ENCODE assay signal across 24 cellular contexts in genomic region chr17:10716218-10716617, GRCh38. TPM values are rescaled to one million over a fixed set of nuclear protein-coding genes. Genes with fewer than 3 reads are reported as not detected.
DNase-seq lines count a peak whose midpoint lies in the region; ATAC-seq and TF ChIP-seq lines count a peak whose summit lies in the region.
"Had no signal": no experiment of that assay in that cellular context is flagged by ENCODE, and none has a peak within 500 bp of the region (broad histone marks: within the 10 kb centered on the region; RNA-seq: fewer than 3 reads in every experiment).

No MANE protein-coding gene starts in this region.

- no peak overlapping the region for H3K27ac ChIP-seq in HEK293 (ENCODE audit: extremely low read depth, low read depth, low read length)
- H3K27ac ChIP-seq in naive thymus-derived CD4-positive, alpha-beta T cell (ENCODE audit: low read depth, low read length), result no peak overlapping the region
- H3K27ac ChIP-seq: BLaER1 had no signal

- H3K27ac Mint-ChIP-seq in activated naive CD4-positive, alpha-beta T cell treated with anti-CD3 and anti-CD28 coated beads, Interleukin-2, amount 50 U/mL, for 24 hours, result peak overlapping the region; percentile 2
- peak overlapping the region in 8 of 9 donors; percentile 13 to 85 (median 42) for H3K27ac Mint-ChIP-seq in naive thymus-derived CD4-positive, alpha-beta T cell

- H3K27me3 ChIP-seq in naive thymus-derived CD4-positive, alpha-beta T cell (ENCODE audit: control insufficient read depth in 2 of 2, insufficient read depth in 2 of 2, low read length in 2 of 2), result no peaks in the 10 kb centered on the region
- H3K27me3 ChIP-seq: BLaER1 had no signal

- no peaks in the 10 kb centered on the region for H3K9me3 ChIP-seq in HEK293 (ENCODE audit: control insufficient read depth, insufficient read depth, low read depth, low read length)
- H3K9me3 ChIP-seq in naive thymus-derived CD4-positive, alpha-beta T cell (ENCODE audit: control insufficient read depth in 2 of 3, low read length in 3 of 3), result no peaks in the 10 kb centered on the region
- H3K9me3 ChIP-seq: BLaER1, Caco-2 had no signal

- no peak overlapping the region for H3K4me3 Mint-ChIP-seq in activated naive CD4-positive, alpha-beta T cell treated with anti-CD3 and anti-CD28 coated beads, Interleukin-2, amount 50 U/mL, for 24 hours
- H3K4me3 Mint-ChIP-seq in naive thymus-derived CD4-positive, alpha-beta T cell, result no peak overlapping the region
- H3K4me3 Mint-ChIP-seq: CD4-positive, CD25-positive, alpha-beta regulatory T cell had no signal

- H3K36me3 ChIP-seq in HEK293 (ENCODE audit: control insufficient read depth in 2 of 2, insufficient read depth in 1 of 2, low read length in 2 of 2), result peaks cover 3 to 16% of the 10 kb centered on the region in 2 experiments; a peak in 2 of 3 replicates
- H3K36me3 ChIP-seq in naive thymus-derived CD4-positive, alpha-beta T cell (ENCODE audit: control insufficient read depth in 2 of 3, insufficient read depth in 3 of 3, low read length in 3 of 3), result peaks cover 4 to 15% (median 7%) of the 10 kb centered on the region in 3 experiments

- ATAC-seq in left lobe of liver, result peak; percentile 54
- no peak for ATAC-seq in naive thymus-derived CD4-positive, alpha-beta T cell
- ATAC-seq: HCT116 had no signal

- H3K27me3 Mint-ChIP-seq in activated naive CD4-positive, alpha-beta T cell treated with anti-CD3 and anti-CD28 coated beads, Interleukin-2, amount 50 U/mL, for 24 hours, result no peaks in the 10 kb centered on the region
- no peaks in the 10 kb centered on the region for H3K27me3 Mint-ChIP-seq in naive thymus-derived CD4-positive, alpha-beta T cell
- H3K27me3 Mint-ChIP-seq: CD4-positive, CD25-positive, alpha-beta regulatory T cell had no signal

- no peak for TF ChIP-seq CTCF in HEK293 (tag by site-specific recombination; IDR thresholded peaks at IDR 0.05)

- H3K9me3 Mint-ChIP-seq in activated naive CD4-positive, alpha-beta T cell treated with anti-CD3 and anti-CD28 coated beads, Interleukin-2, amount 50 U/mL, for 24 hours, result no peaks in the 10 kb centered on the region
- H3K9me3 Mint-ChIP-seq in naive thymus-derived CD4-positive, alpha-beta T cell, result no peaks in the 10 kb centered on the region
- H3K9me3 Mint-ChIP-seq: CD4-positive, CD25-positive, alpha-beta regulatory T cell had no signal

- peaks cover 10% of the 10 kb centered on the region for H3K36me3 Mint-ChIP-seq in activated naive CD4-positive, alpha-beta T cell treated with anti-CD3 and anti-CD28 coated beads, Interleukin-2, amount 50 U/mL, for 24 hours
- peaks cover 8 to 47% (median 25%) of the 10 kb centered on the region in 5 donors for H3K36me3 Mint-ChIP-seq in naive thymus-derived CD4-positive, alpha-beta T cell

- no peaks in the 10 kb centered on the region for H3K4me1 ChIP-seq in HEK293 (ENCODE audit: control insufficient read depth, insufficient read depth, low read length)
- no peaks in the 10 kb centered on the region for H3K4me1 ChIP-seq in naive thymus-derived CD4-positive, alpha-beta T cell (ENCODE audit: control insufficient read depth in 2 of 2, insufficient read depth in 2 of 2, low read length in 2 of 2)
- H3K4me1 ChIP-seq: BLaER1, Caco-2 had no signal

- peaks cover 7% of the 10 kb centered on the region for H3K4me1 Mint-ChIP-seq in activated naive CD4-positive, alpha-beta T cell treated with anti-CD3 and anti-CD28 coated beads, Interleukin-2, amount 50 U/mL, for 24 hours
- H3K4me1 Mint-ChIP-seq in naive thymus-derived CD4-positive, alpha-beta T cell, result peaks cover 0 to 18% (median 4%) of the 10 kb centered on the region in 7 donors

- H3K4me3 ChIP-seq in HEK293 (ENCODE audit: low read depth, low read length), result no peak overlapping the region
- no peak overlapping the region for H3K4me3 ChIP-seq in naive thymus-derived CD4-positive, alpha-beta T cell (ENCODE audit: low read length)
- H3K4me3 ChIP-seq: BLaER1 had no signal

- POLR2A ChIA-PET in HEK293 (lab: Yijun Ruan, JAX), result no interaction called here
- POLR2A ChIA-PET in naive thymus-derived CD4-positive, alpha-beta T cell (lab: Charles Lee), result interaction anchor here (1.2 kb wide), 1 partner anchor 9 kb away, joined by 4 read pairs; no protein-coding TSS in a partner anchor

- no peak for DNase-seq in activated naive CD4-positive, alpha-beta T cell (lab: John Stamatoyannopoulos, UW)
- no peak for DNase-seq in left lobe of liver (ENCODE audit: low spot score)
- no peak for DNase-seq in naive thymus-derived CD4-positive, alpha-beta T cell
- no peak for DNase-seq in ecto neural progenitor cell (ENCODE audit: low spot score)
- DNase-seq in activated CD4-positive, alpha-beta T cell treated with anti-CD3 and anti-CD28 coated beads for 4 hours, result no peak
- no peak for DNase-seq in NCI-H226
- DNase-seq: Caco-2; CD4-positive, CD25-positive, alpha-beta regulatory T cell; KBM-7; MV-4-11; NCI-H1105; NCI-H1436 treated with DMSO at 0.1 percent for 48 hours; NCI-H187 treated with DMSO at 0.1 percent for 48 hours; NCI-H2171 treated with DMSO at 0.1 percent for 48 hours; NCI-H524; NCI-H774; RPMI8226; SHP77 had no signal

- CTCF ChIA-PET in HEK293 (lab: Yijun Ruan, JAX), result interaction anchor here (0.6 to 1.0 kb wide), 2 partner anchors 9 to 1219 kb away, joined by 3 read pairs; no protein-coding TSS in a partner anchor
- CTCF ChIA-PET in naive thymus-derived CD4-positive, alpha-beta T cell (lab: Charles Lee), result no interaction called here

- intact Hi-C loops in naive thymus-derived CD4-positive, alpha-beta T cell (cut with micrococcal nuclease), result no loop called here

TF ChIP-seq in HEK293, 187 proteins besides CTCF, POLR2A, EP300 and RAD21 (continues in another document):
- TF ChIP-seq ZNF639 (tag by site-specific recombination; IDR thresholded peaks at IDR 0.05) (no peak), ATF2 (tag by site-specific recombination; IDR thresholded peaks at IDR 0.05; ENCODE audit: low read depth) (peak; percentile 73), HOXA7 (CRISPR knock-in tag; IDR thresholded peaks at IDR 0.05; ENCODE audit: borderline replicate concordance) (no peak), ZNF335 (tag by site-specific recombination; conservative IDR thresholded peaks at IDR 0.05) (no peak), ZNF654 (tag by site-specific recombination; IDR thresholded peaks at IDR 0.05; ENCODE audit: low read depth) (no peak), ZNF843 (tag by site-specific recombination; IDR thresholded peaks at IDR 0.05) (no peak), ZNF704 (tag by site-specific recombination; IDR thresholded peaks at IDR 0.05) (no peak), BCL6B (tag by site-specific recombination; IDR thresholded peaks at IDR 0.05) (no peak), ZNF629 (tag by site-specific recombination; IDR thresholded peaks at IDR 0.05) (peak; percentile 80), ZBTB21 (tag by site-specific recombination; IDR thresholded peaks at IDR 0.05) (peak; percentile 89)

RNA-seq across cellular contexts. Expression of gene TMEM220, which starts 13.6 kb away (rescaled TPM):
- 42.7 TPM for total RNA-seq in left lobe of liver
- total RNA-seq in naive thymus-derived CD4-positive, alpha-beta T cell, result 1 to 10 TPM in 4 of 5 experiments, under 1 TPM in 1; 0.65 to 7.4 (median 2.9) TPM
- polyA plus RNA-seq in naive thymus-derived CD4-positive, alpha-beta T cell, result 1 to 10 TPM; 6.5 to 8.4 TPM
- total RNA-seq: Caco-2, H4, HT-29 had no signal

RNA-seq across cellular contexts. Expression of gene ADPRM, which starts 18.8 kb away (rescaled TPM):
- total RNA-seq in left lobe of liver, result 3.9 TPM
- 10 to 100 TPM; 16.4 to 70.4 (median 32.1) TPM for total RNA-seq in naive thymus-derived CD4-positive, alpha-beta T cell
- 100 to 1,000 TPM; 116 to 120 TPM for polyA plus RNA-seq in naive thymus-derived CD4-positive, alpha-beta T cell

RNA-seq across cellular contexts. Expression of gene SCO1, which starts 18.9 kb away (rescaled TPM):
- 30.6 TPM for total RNA-seq in left lobe of liver
- total RNA-seq in naive thymus-derived CD4-positive, alpha-beta T cell, result 10 to 100 TPM; 13.6 to 29.2 (median 26.7) TPM
- polyA plus RNA-seq in naive thymus-derived CD4-positive, alpha-beta T cell, result 10 to 100 TPM; 14.6 to 17.1 TPM

RNA-seq across cellular contexts. Expression of gene MYH3, which starts 59.1 kb away (rescaled TPM):
- 4.2 TPM for total RNA-seq in left lobe of liver
- 10 to 100 TPM in 2 of 5 experiments, 1 to 10 TPM in 3; 5.9 to 20.5 (median 7.6) TPM for total RNA-seq in naive thymus-derived CD4-positive, alpha-beta T cell
- 1 to 10 TPM in 1 of 2 donors, under 1 TPM in 1; 0.38 to 1.8 TPM for polyA plus RNA-seq in naive thymus-derived CD4-positive, alpha-beta T cell
- total RNA-seq: H4 had no signal
